In genomic region chr15:25251700-25252390, GRCh38 we compare ENCODE assay signal across 18 cellular contexts.
DNase-seq lines count a peak whose midpoint lies in the region; FAIRE-seq and TF ChIP-seq lines count a peak whose summit lies in the region.
"Had no signal": no experiment of that assay in that cellular context is flagged by ENCODE, and none has a peak within 500 bp of the region (broad histone marks: within the 10 kb centered on the region; RNA-seq: fewer than 3 reads in every experiment).

No MANE protein-coding gene starts in this region.

- TF ChIP-seq CTCF in BE2C (IDR thresholded peaks at IDR 0.05; ENCODE audit: low read depth, low read length) = no peak
- no peak for TF ChIP-seq CTCF in left ventricle myocardium inferior (IDR thresholded peaks at IDR 0.05; ENCODE audit: borderline replicate concordance)

- H3K27me3 ChIP-seq in BE2C (no peaks in the 10 kb centered on the region), left ventricle myocardium inferior (ENCODE audit: low read depth) (no peaks in the 10 kb centered on the region)
- H3K27me3 ChIP-seq: testis had no signal

- H3K4me3 ChIP-seq in BE2C (ENCODE audit: low read depth, low read length) (no peak overlapping the region), left ventricle myocardium inferior (no peak overlapping the region)
- H3K4me3 ChIP-seq: testis had no signal

- DNase-seq in BE2C = peak; percentile 2
- DNase-seq in GM12892 (ENCODE audit: insufficient read length) = peak; percentile 6
- DNase-seq in left ventricle myocardium inferior = peak; percentile 5
- DNase-seq in posterior vena cava (ENCODE audit: low spot score) = peak; percentile 64
- DNase-seq in stimulated activated CD4-positive, alpha-beta T cell treated with anti-CD3 and anti-CD28 coated beads, Interleukin-4, amount 100 ng/mL, for 1 hour = no peak
- DNase-seq in NCI-H748 treated with DMSO at 0.1 percent for 48 hours (lab: John Stamatoyannopoulos, UW) = no peak
- DNase-seq in NCI-H748 (lab: John Stamatoyannopoulos, UW; ENCODE audit: unreplicated experiment) = no peak
- DNase-seq: activated CD4-positive, alpha-beta T cell treated with anti-CD3 and anti-CD28 coated beads, Interleukin-2, amount 10 ng/mL, durations not matched to agents 24 days and 14 days; activated naive CD4-positive, alpha-beta T cell treated with anti-CD3 and anti-CD28 coated beads, Interleukin-2, amount 10 ng/mL, durations not matched to agents 7 days and 5 days; CD8-positive, alpha-beta memory T cell; DMS79 treated with DMSO at 0.1 percent for 48 hours; hippocampal formation; kidney; NCI-H1105; NCI-H2107; NCI-H524 treated with DMSO at 0.1 percent for 48 hours; nephron progenitor cell; testis had no signal

- H3K27ac ChIP-seq in left ventricle myocardium inferior (replicated peaks) = no peak overlapping the region
- H3K27ac ChIP-seq: testis had no signal

- no peak for TF ChIP-seq POLR2A in GM12892 (IDR thresholded peaks at IDR 0.05; ENCODE audit: low read depth, low read length)

- H3K4me1 ChIP-seq in BE2C = no peaks in the 10 kb centered on the region
- H3K4me1 ChIP-seq in left ventricle myocardium inferior = no peaks in the 10 kb centered on the region
- H3K4me1 ChIP-seq: testis had no signal

- no peak for FAIRE-seq in GM12892 (lab: Jason Lieb, UNC)
- FAIRE-seq: kidney had no signal

- H3K9me3 ChIP-seq in BE2C = no peaks in the 10 kb centered on the region; the same call in 1 of the 2 replicates
- H3K9me3 ChIP-seq in left ventricle myocardium inferior (replicated peaks) = peaks cover 57% of the 10 kb centered on the region
- H3K9me3 ChIP-seq: testis had no signal

- H3K36me3 ChIP-seq in BE2C = no peaks in the 10 kb centered on the region
- no peaks in the 10 kb centered on the region for H3K36me3 ChIP-seq in left ventricle myocardium inferior

- intact Hi-C loops in left ventricle myocardium inferior (cut with micrococcal nuclease) = no loop called here
- intact Hi-C loops in posterior vena cava (cut with DNase I) = no loop called here

Comparison
In these comparisons a context has a peak if more than half of its experiments do, and no peak if none do; other contexts are left out.
1. DNase-seq: peak in BE2C (single experiment), GM12892 (single experiment), left ventricle myocardium inferior (single experiment) and posterior vena cava (single experiment); none in stimulated activated CD4-positive, alpha-beta T cell treated with anti-CD3 and anti-CD28 coated beads, Interleukin-4, amount 100 ng/mL, for 1 hour (single experiment), NCI-H748 treated with DMSO at 0.1 percent for 48 hours (single experiment) and NCI-H748 (single experiment).